Comparison of ENCODE assay signal across 8 cellular contexts in the genomic region with DNA sequence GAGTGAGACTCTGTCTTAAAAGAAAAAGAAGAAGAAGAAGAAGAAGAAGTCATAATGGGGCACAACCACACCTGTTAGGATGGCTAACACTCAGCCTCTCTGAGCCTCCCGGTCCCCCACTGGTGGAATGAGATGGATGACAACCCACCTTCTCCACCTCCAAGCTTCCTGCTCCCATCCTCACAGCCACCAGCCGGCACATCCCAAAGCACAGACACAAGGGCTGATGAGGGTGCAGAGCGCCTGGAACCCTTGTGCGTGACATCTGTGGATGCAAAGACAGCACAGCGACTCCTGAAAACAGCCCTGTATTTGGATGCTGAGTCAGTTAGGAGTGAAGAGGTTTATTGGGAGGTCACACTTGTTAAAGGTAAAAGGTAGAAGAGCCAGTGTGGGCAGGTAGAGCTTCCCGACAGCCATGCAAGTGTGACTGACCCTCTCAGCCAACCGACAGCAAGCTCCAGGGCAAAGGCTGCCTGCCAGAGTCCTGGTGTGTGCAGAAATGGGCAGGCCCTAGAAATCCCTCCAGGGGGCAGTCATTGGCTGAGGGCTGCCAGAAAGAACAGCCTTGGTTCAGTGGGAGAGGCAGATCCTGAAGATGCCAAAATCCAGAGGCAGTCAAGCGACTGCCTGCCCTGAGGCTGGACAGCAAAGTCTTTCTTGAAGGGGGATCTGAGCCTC. TPM values are rescaled to one million over a fixed set of nuclear protein-coding genes. Genes with fewer than 3 reads are reported as not detected.
A peak's percentile ranks its signal among the peaks of the same experiment; 100 is the strongest.
DNase-seq lines count a peak whose midpoint lies in the region; ATAC-seq lines count a peak whose summit lies in the region.

No MANE protein-coding gene starts in this region.

- intact Hi-C loops in left ventricle myocardium superior (cut with micrococcal nuclease) = no loop called here

- peaks cover 3% of the 10 kb centered on the region for H3K9me3 Mint-ChIP-seq in activated T-cell treated with anti-CD3 and anti-CD28 coated beads, Interleukin-2, amount 50 U/mL, for 4 hours

- no peak overlapping the region for H3K4me3 Mint-ChIP-seq in activated T-cell treated with anti-CD3 and anti-CD28 coated beads, Interleukin-2, amount 50 U/mL, for 4 hours

- H3K4me1 Mint-ChIP-seq in activated T-cell treated with anti-CD3 and anti-CD28 coated beads, Interleukin-2, amount 50 U/mL, for 4 hours (ENCODE audit: low read depth) = no peaks in the 10 kb centered on the region

- peak; percentile 17 for DNase-seq in DMS79 (lab: John Stamatoyannopoulos, UW)
- DNase-seq in HT1080 (ENCODE audit: low read depth) = peak; percentile 56
- DNase-seq in SK-N-DZ (ENCODE audit: low spot score) = peak; percentile 41
- DNase-seq in left ventricle myocardium superior = peak; percentile 53
- DNase-seq in activated CD8-positive, alpha-beta memory T cell treated with anti-CD3 and anti-CD28 coated beads, Interleukin-2, amount 50 U/mL, for 4 hours = no peak
- DNase-seq in germinal center (ENCODE audit: low spot score) = no peak
- no peak for DNase-seq in activated T-cell treated with anti-CD3 and anti-CD28 coated beads, Interleukin-2, amount 50 U/mL, for 4 hours

- ATAC-seq in left ventricle myocardium superior = peak; percentile 72
- ATAC-seq in HG03025 (IDR thresholded peaks at IDR 0.05; ENCODE audit: low FRiP score, unreplicated experiment) = no peak
- no peak for ATAC-seq in activated T-cell treated with anti-CD3 and anti-CD28 coated beads, Interleukin-2, amount 50 U/mL, for 4 hours

- H3K27me3 Mint-ChIP-seq in activated T-cell treated with anti-CD3 and anti-CD28 coated beads, Interleukin-2, amount 50 U/mL, for 4 hours (ENCODE audit: low read depth) = peaks cover 26% of the 10 kb centered on the region

- H3K36me3 Mint-ChIP-seq in activated T-cell treated with anti-CD3 and anti-CD28 coated beads, Interleukin-2, amount 50 U/mL, for 4 hours (ENCODE audit: insufficient read depth) = no peaks in the 10 kb centered on the region

RNA-seq across cellular contexts. Expression of gene MAN2B2, which starts 26.6 kb away (rescaled TPM):
- total RNA-seq in HT1080 (2014; rRNA removed; shearing (Covaris generic)) = 10.4 and 11.7 TPM in 2 replicates
- 15.4 and 16.0 TPM in 2 replicates for polyA plus RNA-seq in HT1080 (2015; cell fraction: cytosol; rRNA removed)
- 29.6 and 35.4 TPM in 2 replicates for polyA plus RNA-seq in HT1080 (2015; cell fraction: nucleus; rRNA removed)
- 2.0 and 2.4 TPM in 2 replicates for polyA plus RNA-seq in SK-N-DZ (2014; cell fraction: cytosol; rRNA removed)
- 3.8 TPM in 2 replicates for polyA plus RNA-seq in SK-N-DZ (2014; cell fraction: nucleus; rRNA removed)
- total RNA-seq in left ventricle myocardium superior = 17.7 TPM
- total RNA-seq in activated T-cell treated with anti-CD3 and anti-CD28 coated beads, Interleukin-2, amount 50 U/mL, for 4 hours = 10 to 100 TPM; 11.9 to 13.4 (median 12.7) TPM

Comparison
In these comparisons a context has a peak if more than half of its experiments do, and no peak if none do; other contexts are left out.
1. DNase-seq: peak in DMS79 (single experiment), HT1080 (single experiment), SK-N-DZ (single experiment) and left ventricle myocardium superior (single experiment); none in activated CD8-positive, alpha-beta memory T cell treated with anti-CD3 and anti-CD28 coated beads, Interleukin-2, amount 50 U/mL, for 4 hours (single experiment), germinal center (single experiment) and activated T-cell treated with anti-CD3 and anti-CD28 coated beads, Interleukin-2, amount 50 U/mL, for 4 hours (single experiment).